ENCODE assay signal across 7 cellular contexts in the genomic region with DNA sequence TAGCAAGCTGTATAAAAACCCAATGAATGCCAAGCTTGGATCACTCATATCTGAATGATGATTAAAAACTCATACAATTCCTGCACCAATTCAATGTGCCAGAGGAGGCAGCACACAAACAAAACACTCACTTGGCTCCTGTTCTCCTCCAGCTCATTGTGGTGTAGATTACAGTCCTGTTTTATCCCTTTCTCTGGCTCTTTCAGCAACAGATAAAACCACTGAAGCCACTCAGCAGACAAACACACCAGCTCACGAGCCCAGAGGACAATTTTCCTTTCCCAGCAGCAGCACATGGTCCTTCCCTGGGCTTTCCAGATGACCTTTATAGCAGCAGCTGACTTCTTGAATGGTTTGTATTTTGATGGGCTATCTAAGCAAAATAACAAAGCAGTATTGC.
DNase-seq lines count a peak whose midpoint lies in the region; ATAC-seq and TF ChIP-seq lines count a peak whose summit lies in the region.

No MANE protein-coding gene starts in this region.

- peak overlapping the region; percentile 68 for H2AFZ ChIP-seq in parathyroid adenoma

- H3K9ac ChIP-seq in endodermal cell (ENCODE audit: extremely low read depth, low read length, poor library complexity, severe bottlenecking) (no peak overlapping the region), parathyroid adenoma (no peak overlapping the region)

- 9 to 29% methylated on average over 1 of the region's 1 CpG for WGBS in endodermal cell (ENCODE audit: insufficient coverage in 1 of 2, insufficient read length in 1 of 2), 2 experiments

- no peaks in the 10 kb centered on the region for H3K9me3 Mint-ChIP-seq in endodermal cell
- H3K9me3 Mint-ChIP-seq in activated T-cell treated with anti-CD3 and anti-CD28 coated beads, Interleukin-2, amount 50 U/mL, for 4 hours: no peaks in the 10 kb centered on the region

- ATAC-seq in foreskin keratinocyte (no peak), GM19023 (IDR thresholded peaks at IDR 0.05; ENCODE audit: unreplicated experiment) (no peak)
- ATAC-seq in activated T-cell treated with anti-CD3 and anti-CD28 coated beads, Interleukin-2, amount 50 U/mL, for 4 hours: no peak

- H3K9me3 ChIP-seq in endodermal cell (ENCODE audit: control insufficient read depth, low read length) (no peaks in the 10 kb centered on the region), parathyroid adenoma (ENCODE audit: control insufficient read depth, low read length) (no peaks in the 10 kb centered on the region)

- no peaks in the 10 kb centered on the region for H3K4me1 ChIP-seq in endodermal cell (ENCODE audit: control insufficient read depth, insufficient read depth, low read length)
- no peaks in the 10 kb centered on the region for H3K4me1 ChIP-seq in parathyroid adenoma
- H3K4me1 ChIP-seq in foreskin keratinocyte: no peaks in the 10 kb centered on the region

- H3K27me3 Mint-ChIP-seq in endodermal cell (ENCODE audit: insufficient read depth): peaks cover 2% of the 10 kb centered on the region
- peaks cover 18% of the 10 kb centered on the region for H3K27me3 Mint-ChIP-seq in activated T-cell treated with anti-CD3 and anti-CD28 coated beads, Interleukin-2, amount 50 U/mL, for 4 hours (ENCODE audit: low read depth)

- no peak overlapping the region for H3K4me3 ChIP-seq in endodermal cell (ENCODE audit: low read length)
- no peak overlapping the region for H3K4me3 ChIP-seq in parathyroid adenoma (ENCODE audit: low read depth, low read length)

- no peak overlapping the region for H3K4me2 ChIP-seq in parathyroid adenoma (ENCODE audit: low read length)

- no peaks in the 10 kb centered on the region for H3K79me2 ChIP-seq in parathyroid adenoma

- no peaks in the 10 kb centered on the region for H3K36me3 ChIP-seq in endodermal cell (ENCODE audit: control insufficient read depth, insufficient read depth, low read length)
- no peaks in the 10 kb centered on the region for H3K36me3 ChIP-seq in parathyroid adenoma (ENCODE audit: control insufficient read depth, insufficient read depth, low read length)

- peaks cover 11% of the 10 kb centered on the region for H3K4me1 Mint-ChIP-seq in endodermal cell
- H3K4me1 Mint-ChIP-seq in activated T-cell treated with anti-CD3 and anti-CD28 coated beads, Interleukin-2, amount 50 U/mL, for 4 hours (ENCODE audit: low read depth): no peaks in the 10 kb centered on the region

- H3K27ac Mint-ChIP-seq in endodermal cell: peak overlapping the region; percentile 50

- H3K36me3 Mint-ChIP-seq in endodermal cell (ENCODE audit: low read depth): no peaks in the 10 kb centered on the region
- no peaks in the 10 kb centered on the region for H3K36me3 Mint-ChIP-seq in activated T-cell treated with anti-CD3 and anti-CD28 coated beads, Interleukin-2, amount 50 U/mL, for 4 hours (ENCODE audit: insufficient read depth)

- H3K27me3 ChIP-seq in endodermal cell (ENCODE audit: control insufficient read depth, insufficient read depth, low read length, poor library complexity, severe bottlenecking) (no peaks in the 10 kb centered on the region), parathyroid adenoma (ENCODE audit: control insufficient read depth, insufficient read depth, low read length) (no peaks in the 10 kb centered on the region), foreskin keratinocyte (no peaks in the 10 kb centered on the region)

- TF ChIP-seq CTCF in GM12873 (IDR thresholded peaks at IDR 0.05; ENCODE audit: insufficient read depth, low read depth, low read length, missing control alignments): peak; percentile 66
- TF ChIP-seq CTCF in endodermal cell (conservative IDR thresholded peaks at IDR 0.05): peak; percentile 74
- TF ChIP-seq CTCF in parathyroid adenoma (IDR thresholded peaks at IDR 0.05): peak; percentile 15
- TF ChIP-seq CTCF in foreskin keratinocyte (conservative IDR thresholded peaks at IDR 0.05): no peak

- no peak overlapping the region for H3K4me3 Mint-ChIP-seq in endodermal cell
- no peak overlapping the region for H3K4me3 Mint-ChIP-seq in activated T-cell treated with anti-CD3 and anti-CD28 coated beads, Interleukin-2, amount 50 U/mL, for 4 hours

- peak; percentile 27 to 75 for DNase-seq in NCI-H2081 (lab: John Stamatoyannopoulos, UW)
- peak; percentile 57 for DNase-seq in endodermal cell
- no peak for DNase-seq in foreskin keratinocyte
- no peak for DNase-seq in activated T-cell treated with anti-CD3 and anti-CD28 coated beads, Interleukin-2, amount 50 U/mL, for 4 hours

- H3K27ac ChIP-seq in endodermal cell (ENCODE audit: low read depth, low read length) (no peak overlapping the region), parathyroid adenoma (no peak overlapping the region), foreskin keratinocyte (no peak overlapping the region)

Comparison
In these comparisons a context has a peak if more than half of its experiments do, and no peak if none do; other contexts are left out.
1. DNase-seq: peak in NCI-H2081 (2 of 2) and endodermal cell (single experiment); none in foreskin keratinocyte (0 of 2) and activated T-cell treated with anti-CD3 and anti-CD28 coated beads, Interleukin-2, amount 50 U/mL, for 4 hours (single experiment).